8 cellular contexts compared by ENCODE assay signal in genomic region chr1:85259118-85259865, GRCh38. TPM values are rescaled to one million over a fixed set of nuclear protein-coding genes. Genes with fewer than 3 reads are reported as not detected.
DNase-seq lines count a peak whose midpoint lies in the region; ATAC-seq, FAIRE-seq and TF ChIP-seq lines count a peak whose summit lies in the region.

Gene C1orf52 (minus strand): TSS chr1:85259662. CDS start chr1:85259633, 29 bp downstream.

- H3K27me3 ChIP-seq in CD4-positive, CD25-positive, alpha-beta regulatory T cell (ENCODE audit: control insufficient read depth, insufficient read depth, low read length) = no peaks in the 10 kb centered on the region
- no peaks in the 10 kb centered on the region; a peak in 1 of 5 replicates for H3K27me3 ChIP-seq in HepG2 (ENCODE audit: control insufficient read depth in 1 of 2, insufficient read depth in 2 of 2, low read length in 2 of 2)

- peak within 1 kb of the TSS; percentile 83 for H3K27ac ChIP-seq in CD4-positive, CD25-positive, alpha-beta regulatory T cell (ENCODE audit: insufficient read depth, low read length, poor library complexity, severe bottlenecking)
- peak within 1 kb of the TSS; percentile 73 for H3K27ac ChIP-seq in HepG2 (ENCODE audit: extremely low read length, insufficient read depth, low read length)

- TF ChIP-seq EP300 in HepG2 (IDR thresholded peaks at IDR 0.05; ENCODE audit: low read depth in 2 of 2, low read length in 2 of 2) (0 out of 4 replicates have a peak, but pooled peaks of 1 of the 2 experiments have one; percentile 40), HepG2 (CRISPR knock-in tag; IDR thresholded peaks at IDR 0.05; ENCODE audit: borderline replicate concordance) (no peak)

- intact Hi-C loops in HepG2 (cut with micrococcal nuclease; ENCODE audit: unreplicated experiment) = loop anchor here (1.0 to 2.0 kb wide), 3 partner anchors 58 to 314 kb away; partner anchors contain the start of gene SYDE2

- H3K9ac ChIP-seq in HepG2 (ENCODE audit: insufficient read depth, low read depth, low read length) = peak within 1 kb of the TSS; percentile 93

- peak within 1 kb of the TSS; percentile 88 for H3K4me2 ChIP-seq in HepG2 (ENCODE audit: low read depth, low read length)

- FAIRE-seq in HepG2 (lab: Jason Lieb, UNC) = peak; percentile 43

- DNase-seq in CD4-positive, CD25-positive, alpha-beta regulatory T cell = peak; percentile 93 to 95 (median 95)
- DNase-seq in NCI-H748 treated with DMSO at 0.1 percent for 48 hours (lab: John Stamatoyannopoulos, UW) (peak; percentile 71), dermis blood vessel endothelial cell (peak; percentile 97), HepG2 (ENCODE audit: low spot score) (peak; percentile 78)
- DNase-seq in activated CD4-positive, alpha-beta T cell treated with anti-CD3 and anti-CD28 coated beads, Interleukin-2, amount 50 U/mL, for 4 hours = peak; percentile 95
- peak; percentile 99 for DNase-seq in stimulated activated CD4-positive, alpha-beta T cell treated with anti-CD3 and anti-CD28 coated beads, Interleukin-4, amount 100 ng/mL, for 1 hour

- H4K20me1 ChIP-seq in HepG2 (ENCODE audit: insufficient read depth, low read length) = peaks cover 9% of the 10 kb centered on the region

- H3K36me3 Mint-ChIP-seq in CD4-positive, CD25-positive, alpha-beta regulatory T cell = peaks cover 27% of the 10 kb centered on the region

- peak; percentile 99 for ATAC-seq in CD4-positive, CD25-positive, alpha-beta regulatory T cell (ENCODE audit: low read depth in 2 of 2)
- ATAC-seq in GM19395 (IDR thresholded peaks at IDR 0.05; ENCODE audit: unreplicated experiment) (peak; percentile 96), HG03565 (IDR thresholded peaks at IDR 0.05; ENCODE audit: unreplicated experiment) (peak; percentile 98), HepG2 (peak; percentile 97)

- peak within 1 kb of the TSS; percentile 93 for H3K4me3 ChIP-seq in CD4-positive, CD25-positive, alpha-beta regulatory T cell (ENCODE audit: low read depth, low read length)
- H3K4me3 ChIP-seq in HepG2 (replicated peaks in 1 of 3; ENCODE audit: insufficient read depth in 1 of 3, low read depth in 2 of 3, low read length in 3 of 3) = peak within 1 kb of the TSS; percentile 93 to 100 (median 99)

- peak within 1 kb of the TSS; percentile 89 for H2AFZ ChIP-seq in HepG2 (ENCODE audit: low read length)

- CTCF ChIA-PET in HepG2 (lab: Yijun Ruan, JAX; ENCODE audit: low intra/inter-chr PET ratio, low total read pairs) = interaction anchor here (1.0 to 2.6 kb wide), 2 partner anchors 150 to 314 kb away, joined by 4 to 24 read pairs; no protein-coding TSS in a partner anchor

- peaks cover 30 to 50% (median 40%) of the 10 kb centered on the region in 4 donors for H3K4me1 Mint-ChIP-seq in CD4-positive, CD25-positive, alpha-beta regulatory T cell

- no peaks in the 10 kb centered on the region for H3K9me3 Mint-ChIP-seq in CD4-positive, CD25-positive, alpha-beta regulatory T cell

- peak within 1 kb of the TSS; percentile 96 to 98 (median 98) for H3K27ac Mint-ChIP-seq in CD4-positive, CD25-positive, alpha-beta regulatory T cell

- whole genome bisulfite sequencing in HepG2 (ENCODE audit: low lambda C conversion rate) = 0% methylated on average over 4 of the region's 64 CpGs

- peaks cover 16% of the 10 kb centered on the region for H3K36me3 ChIP-seq in CD4-positive, CD25-positive, alpha-beta regulatory T cell (ENCODE audit: control insufficient read depth, insufficient read depth, low read length)
- peaks cover 0 to 12% of the 10 kb centered on the region in 2 experiments; a peak in 3 of 5 replicates for H3K36me3 ChIP-seq in HepG2 (replicated peaks in 1 of 2; ENCODE audit: control insufficient read depth in 1 of 2, insufficient read depth in 2 of 2, low read length in 2 of 2)

- H3K4me3 Mint-ChIP-seq in CD4-positive, CD25-positive, alpha-beta regulatory T cell = peak within 1 kb of the TSS; percentile 96 to 100 (median 98)

- H3K9me3 ChIP-seq in CD4-positive, CD25-positive, alpha-beta regulatory T cell (ENCODE audit: control insufficient read depth in 2 of 2, low read length in 2 of 2) = no peaks in the 10 kb centered on the region
- H3K9me3 ChIP-seq in HepG2 (ENCODE audit: low read length) = no peaks in the 10 kb centered on the region

- peak; percentile 92 for TF ChIP-seq CTCF in HepG2 (CRISPR knock-in tag; IDR thresholded peaks at IDR 0.05)

- H3K79me2 ChIP-seq in HepG2 (ENCODE audit: insufficient read depth, low read length) = peaks cover 16% of the 10 kb centered on the region

- in situ Hi-C loops in HepG2 (cut with HindIII; ENCODE audit: extremely low pct_ligation_motif_present, low pct_unique_long_range_greater_than_20kb) = loop anchor here (5.0 kb wide), 1 partner anchor 317 kb away; no protein-coding TSS in a partner anchor

- peaks cover 25% of the 10 kb centered on the region for H3K4me1 ChIP-seq in CD4-positive, CD25-positive, alpha-beta regulatory T cell (ENCODE audit: control insufficient read depth, insufficient read depth, low read length, poor library complexity, severe bottlenecking)
- peaks cover 40% of the 10 kb centered on the region for H3K4me1 ChIP-seq in HepG2 (ENCODE audit: insufficient read depth, low read length)

- TF ChIP-seq RAD21 in HepG2 (CRISPR knock-in tag; IDR thresholded peaks at IDR 0.05) = peak; percentile 71

- TF ChIP-seq POLR2A in HepG2 (IDR thresholded peaks at IDR 0.05; ENCODE audit: insufficient read depth in 1 of 2, low read depth in 2 of 2, low read length in 2 of 2) = peak; percentile 87 to 91

- POLR2A ChIA-PET in HepG2 (lab: Yijun Ruan, JAX) = interaction anchor here (0.6 to 3.7 kb wide), 7 partner anchors 17 to 449 kb away, joined by 3 to 37 read pairs (median 3); partner anchors contain the start of genes BCL10 and ZNHIT6

- no peaks in the 10 kb centered on the region for H3K27me3 Mint-ChIP-seq in CD4-positive, CD25-positive, alpha-beta regulatory T cell

- TSS peak; percentile 54 for BruUV-seq in HepG2 (replicated peaks; lab: Mats Ljungman, UMichigan)

TF ChIP-seq in HepG2, 621 proteins besides CTCF, POLR2A, EP300 and RAD21 (continues in another document):
- TF ChIP-seq ZNF878 (CRISPR knock-in tag; IDR thresholded peaks at IDR 0.05) = no peak
- peak; percentile 86 for TF ChIP-seq ARID4A (CRISPR knock-in tag; IDR thresholded peaks at IDR 0.05; ENCODE audit: borderline replicate concordance)
- no peak for TF ChIP-seq ZNF616 (CRISPR knock-in tag; IDR thresholded peaks at IDR 0.05; ENCODE audit: low read depth)
- no peak for TF ChIP-seq ZNF432 (CRISPR knock-in tag; IDR thresholded peaks at IDR 0.05; ENCODE audit: borderline replicate concordance)
- no peak for TF ChIP-seq PTBP1 (IDR thresholded peaks at IDR 0.05; ENCODE audit: low read depth, low read length, poor library complexity, severe bottlenecking)

RNA-seq across cellular contexts. Expression of gene C1orf52, which starts in this region (rescaled TPM):
- total RNA-seq in CD4-positive, CD25-positive, alpha-beta regulatory T cell = 55.6 TPM
- 10 to 100 TPM; 19.7 to 32.6 (median 27.5) TPM for polyA plus RNA-seq in CD4-positive, CD25-positive, alpha-beta regulatory T cell
- total RNA-seq in dermis blood vessel endothelial cell (24.2 and 24.5 TPM in 2 replicates), HepG2 (2016; rRNA removed; fragmentation: Illumina TruSeq; extraction: Trizol) (19.4 and 23.0 TPM in 2 replicates)
- 3.1 and 4.1 TPM in 2 replicates for total RNA-seq in HepG2 (2016; cell fraction: cytosol; rRNA removed; fragmentation: Illumina TruSeq; extraction: Trizol; ENCODE audit: low read depth)
- total RNA-seq in HepG2 (2016; cell fraction: insoluble cytoplasmic fraction; rRNA removed; fragmentation: Illumina TruSeq; extraction: Trizol) = 17.6 and 28.5 TPM in 2 replicates
- total RNA-seq in HepG2 (2016; cell fraction: membrane; rRNA removed; fragmentation: Illumina TruSeq; extraction: Trizol) = 12.6 and 13.8 TPM in 2 replicates
- 11.1 and 11.5 TPM in 2 replicates for total RNA-seq in HepG2 (2016; cell fraction: nucleus; rRNA removed; fragmentation: Illumina TruSeq; extraction: Trizol)
- polyA plus RNA-seq in HepG2 (2011; rRNA removed) = 25.8 and 27.4 TPM in 2 replicates
- polyA plus RNA-seq in HepG2 (2011; cell fraction: cytosol; rRNA removed) = 13.2 and 20.6 TPM in 2 replicates
- 27.9 and 30.9 TPM in 2 replicates for polyA plus RNA-seq in HepG2 (2011; cell fraction: nucleus; rRNA removed)
- polyA plus RNA-seq in HepG2 (2012) = 19.6 and 23.2 TPM in 2 replicates
- polyA plus RNA-seq in HepG2 (2016; cell fraction: cytosol; fragmentation: Illumina TruSeq; extraction: Trizol; ENCODE audit: low read depth) = 5.2 and 6.2 TPM in 2 replicates
- 34.5 and 38.9 TPM in 2 replicates for polyA plus RNA-seq in HepG2 (2016; cell fraction: insoluble cytoplasmic fraction; fragmentation: Illumina TruSeq; extraction: Trizol; ENCODE audit: low read depth)
- 11.3 and 11.5 TPM in 2 replicates for polyA plus RNA-seq in HepG2 (2016; cell fraction: membrane; fragmentation: Illumina TruSeq; extraction: Trizol; ENCODE audit: low read depth)
- 23.9 and 25.0 TPM in 2 replicates for polyA plus RNA-seq in HepG2 (2016; cell fraction: nucleus; fragmentation: Illumina TruSeq; extraction: Trizol; ENCODE audit: insufficient read depth, low read depth)
- 8.4 and 10.7 TPM in 2 replicates for polyA minus RNA-seq in HepG2 (2011; rRNA and poly(A)+ RNA removed; ENCODE audit: low replicate concordance)
- polyA minus RNA-seq in HepG2 (2011; cell fraction: cytosol; rRNA and poly(A)+ RNA removed) = 8.9 and 9.1 TPM in 2 replicates
- polyA minus RNA-seq in HepG2 (2011; cell fraction: nucleus; rRNA and poly(A)+ RNA removed) = 16.0 and 16.9 TPM in 2 replicates

Comparison
In these comparisons a context has a peak if more than half of its experiments do, and no peak if none do; other contexts are left out.
1. Peak in every context shown above with its lines: DNase-seq, ATAC-seq, H3K4me3 ChIP-seq and H3K27ac ChIP-seq.